Comparison of ENCODE assay signal across 18 cellular contexts in genomic region chr12:74170645-74171477, GRCh38.
DNase-seq lines count a peak whose midpoint lies in the region; FAIRE-seq lines count a peak whose summit lies in the region.
"Had no signal": no experiment of that assay in that cellular context is flagged by ENCODE, and none has a peak within 500 bp of the region (broad histone marks: within the 10 kb centered on the region; RNA-seq: fewer than 3 reads in every experiment).

No MANE protein-coding gene starts in this region.

- no peak overlapping the region for H3K9ac ChIP-seq in neuronal stem cell (ENCODE audit: low read depth, low read length, poor library complexity)

- no peaks in the 10 kb centered on the region for H3K36me3 ChIP-seq in CD8-positive, alpha-beta memory T cell (ENCODE audit: insufficient read depth, low read length)
- no peaks in the 10 kb centered on the region for H3K36me3 ChIP-seq in neuronal stem cell (replicated peaks in 1 of 2; ENCODE audit: control insufficient read depth in 2 of 2, insufficient read depth in 2 of 2, low read length in 2 of 2)
- H3K36me3 ChIP-seq in small intestine (ENCODE audit: control insufficient read depth in 2 of 2, insufficient read depth in 2 of 2, low read length in 2 of 2), result no peaks in the 10 kb centered on the region

- no CpG with 5 or more reads among the region's 42 CpGs for WGBS in neuronal stem cell (ENCODE audit: extremely low coverage in 2 of 2, insufficient read length in 2 of 2, insufficient replicate concordance in 1 of 2), 2 donors
- WGBS in small intestine, 3 donors, result 93 to 94% (median 93%) methylated on average over 42 of the region's 42 CpGs

- H3K36me3 Mint-ChIP-seq in CD8-positive, alpha-beta memory T cell, result peaks cover 0 to 3% (median 0%) of the 10 kb centered on the region in 3 donors

- no peaks in the 10 kb centered on the region for H3K9me3 ChIP-seq in CD8-positive, alpha-beta memory T cell (ENCODE audit: low read length)
- no peaks in the 10 kb centered on the region for H3K9me3 ChIP-seq in neuronal stem cell (replicated peaks in 1 of 2; ENCODE audit: control insufficient read depth in 2 of 2, insufficient read depth in 1 of 2, low read depth in 1 of 2, low read length in 2 of 2)
- H3K9me3 ChIP-seq in small intestine (ENCODE audit: control insufficient read depth, low read depth), result peaks cover 3% of the 10 kb centered on the region

- H3K27ac Mint-ChIP-seq in CD8-positive, alpha-beta memory T cell, result no peak overlapping the region
- H3K27ac Mint-ChIP-seq: T-helper 1 cell treated with Interleukin-12 subunit alpha and Interleukin-12 subunit beta and Interleukin-4 antibody, amounts not matched to agents 30 μg/mL and 1 μg/mL, for 36 hours had no signal

- H2BK120ac ChIP-seq in neuronal stem cell (ENCODE audit: low read depth, low read length), result no peak overlapping the region

- POLR2A ChIA-PET in CD8-positive, alpha-beta memory T cell (lab: Charles Lee), result no interaction called here

- H2AFZ ChIP-seq in neuronal stem cell (ENCODE audit: low read length), result peak overlapping the region; percentile 41

- FAIRE-seq in small intestine (lab: Jason Lieb, UNC), result no peak
- FAIRE-seq: GM12892 had no signal

- peak overlapping the region; percentile 35 for H2BK5ac ChIP-seq in neuronal stem cell (ENCODE audit: low read length)

- H3K27me3 Mint-ChIP-seq in CD8-positive, alpha-beta memory T cell, result no peaks in the 10 kb centered on the region

- no peak overlapping the region for H2BK15ac ChIP-seq in neuronal stem cell (ENCODE audit: low read length)

- H4K91ac ChIP-seq in neuronal stem cell (ENCODE audit: low read depth, low read length, poor library complexity), result no peak overlapping the region

- peak overlapping the region; percentile 8 for H3K23ac ChIP-seq in neuronal stem cell (ENCODE audit: low read depth, low read length, poor library complexity)

- H4K8ac ChIP-seq in neuronal stem cell (ENCODE audit: low read depth, low read length), result no peak overlapping the region

- H3K4me1 Mint-ChIP-seq in CD8-positive, alpha-beta memory T cell, result no peaks in the 10 kb centered on the region
- H3K4me1 Mint-ChIP-seq: H9 had no signal

- H3K4me2 ChIP-seq in neuronal stem cell (ENCODE audit: insufficient read depth, low read length, poor library complexity, severe bottlenecking), result no peak overlapping the region

- no peak overlapping the region for H3K4me3 ChIP-seq in CD8-positive, alpha-beta memory T cell (ENCODE audit: low read length)
- no peak overlapping the region for H3K4me3 ChIP-seq in neuronal stem cell (ENCODE audit: low read length in 2 of 2)
- H3K4me3 ChIP-seq in small intestine (ENCODE audit: low read depth in 1 of 2, low read length in 2 of 2), result no peak overlapping the region

- H2AK5ac ChIP-seq in neuronal stem cell (ENCODE audit: low read depth, low read length), result no peak overlapping the region

- H3K27me3 ChIP-seq in CD8-positive, alpha-beta memory T cell (ENCODE audit: insufficient read depth, low read length, poor library complexity, severe bottlenecking), result no peaks in the 10 kb centered on the region
- H3K27me3 ChIP-seq in neuronal stem cell (ENCODE audit: control insufficient read depth in 3 of 3, insufficient read depth in 3 of 3, low read depth in 1 of 3, low read length in 3 of 3) (no peaks in the 10 kb centered on the region), small intestine (ENCODE audit: control insufficient read depth in 2 of 2, insufficient read depth in 2 of 2, low read length in 2 of 2) (no peaks in the 10 kb centered on the region)

- peak overlapping the region; percentile 82 for H3K14ac ChIP-seq in neuronal stem cell (ENCODE audit: low read length)

- H3K27ac ChIP-seq in CD8-positive, alpha-beta memory T cell (ENCODE audit: low read depth, low read length), result peak overlapping the region; percentile 63
- H3K27ac ChIP-seq in neuronal stem cell (replicated peaks; ENCODE audit: low read length), result no peak overlapping the region
- H3K27ac ChIP-seq in small intestine (ENCODE audit: low read depth in 1 of 2, low read length in 1 of 2), result no peak overlapping the region
- H3K27ac ChIP-seq: C4-2B, HL-60 had no signal

- H3K4me3 Mint-ChIP-seq in CD8-positive, alpha-beta memory T cell, result no peak overlapping the region
- H3K4me3 Mint-ChIP-seq: H9; T-helper 1 cell treated with Interleukin-12 subunit alpha and Interleukin-12 subunit beta and Interleukin-4 antibody, amounts not matched to agents 30 μg/mL and 1 μg/mL, for 36 hours had no signal

- H3K18ac ChIP-seq in neuronal stem cell (ENCODE audit: low read length), result peak overlapping the region; percentile 44

- H3K79me1 ChIP-seq in neuronal stem cell (ENCODE audit: low read depth, low read length), result no peaks in the 10 kb centered on the region

- no peaks in the 10 kb centered on the region for H3K4me1 ChIP-seq in CD8-positive, alpha-beta memory T cell (ENCODE audit: insufficient read depth, low read length)
- H3K4me1 ChIP-seq in neuronal stem cell (ENCODE audit: control insufficient read depth in 2 of 2, insufficient read depth in 1 of 2, low read depth in 1 of 2, low read length in 2 of 2) (no peaks in the 10 kb centered on the region), small intestine (ENCODE audit: control insufficient read depth in 2 of 2, insufficient read depth in 1 of 2, low read depth in 1 of 2, low read length in 1 of 2) (no peaks in the 10 kb centered on the region)

- DNase-seq in CD8-positive, alpha-beta memory T cell, result no peak
- DNase-seq in NCI-H1105 treated with DMSO at 0.1 percent for 48 hours (lab: John Stamatoyannopoulos, UW) (peak; percentile 36), SHP77 (lab: John Stamatoyannopoulos, UW) (peak; percentile 23 to 51), neuronal stem cell (ENCODE audit: low spot score) (no peak), small intestine (no peak), GM19240 (ENCODE audit: insufficient read length, low spot score) (no peak), HPDE6-E6E7 (ENCODE audit: extremely low spot score) (no peak)
- DNase-seq in effector CD8-positive, alpha-beta T cell (lab: John Stamatoyannopoulos, UW), result no peak
- DNase-seq: DMS153, H9, NCI-H1436 treated with DMSO at 0.1 percent for 48 hours, NCI-H2107, NCI-H2227 treated with DMSO at 0.1 percent for 48 hours, NCI-H69 had no signal

- no peak overlapping the region for H3K4ac ChIP-seq in neuronal stem cell (ENCODE audit: low read length)

- no peak overlapping the region for H2BK12ac ChIP-seq in neuronal stem cell (ENCODE audit: low read length)

- CTCF ChIA-PET in CD8-positive, alpha-beta memory T cell (lab: Charles Lee), result no interaction called here

- peaks cover 0 to 10% (median 6%) of the 10 kb centered on the region in 5 donors for H3K9me3 Mint-ChIP-seq in CD8-positive, alpha-beta memory T cell

Comparison
In these comparisons a context has a peak if more than half of its experiments do, and no peak if none do; other contexts are left out.
1. DNase-seq: peak in NCI-H1105 treated with DMSO at 0.1 percent for 48 hours (single experiment) and SHP77 (2 of 2); none in CD8-positive, alpha-beta memory T cell (0 of 5), neuronal stem cell (single experiment), small intestine (single experiment), GM19240 (single experiment), effector CD8-positive, alpha-beta T cell (single experiment) and HPDE6-E6E7 (single experiment).